Comparison of ENCODE assay signal across 5 cellular contexts in genomic region chr1:247754311-247754710, GRCh38. TPM values are rescaled to one million over a fixed set of nuclear protein-coding genes. Genes with fewer than 3 reads are reported as not detected.
"Had no signal": no experiment of that assay in that cellular context is flagged by ENCODE, and none has a peak within 500 bp of the region (broad histone marks: within the 10 kb centered on the region; RNA-seq: fewer than 3 reads in every experiment).

No MANE protein-coding gene starts in this region.

RNA-seq across cellular contexts. Expression of gene OR1C1, which starts 6.0 kb away (rescaled TPM):
- total RNA-seq: HepG2, HT-29, HT1080, K562 had no signal
- polyA plus RNA-seq: HepG2, IgD-negative memory B cell, K562 had no signal

RNA-seq across cellular contexts. Expression of gene OR14A2, which starts 6.4 kb away (rescaled TPM):
- total RNA-seq: HepG2, HT-29, HT1080, K562 had no signal
- polyA plus RNA-seq: HepG2, IgD-negative memory B cell, K562 had no signal

RNA-seq across cellular contexts. Expression of gene OR14K1, which starts 15.9 kb away (rescaled TPM):
- total RNA-seq: HepG2, HT-29, HT1080, K562 had no signal
- polyA plus RNA-seq: HepG2, IgD-negative memory B cell, K562 had no signal

RNA-seq across cellular contexts. Expression of gene OR6F1, which starts 37.9 kb away (rescaled TPM):
- total RNA-seq: HepG2, HT-29, HT1080, K562 had no signal
- polyA plus RNA-seq: HepG2, IgD-negative memory B cell, K562 had no signal
